In the genomic region with DNA sequence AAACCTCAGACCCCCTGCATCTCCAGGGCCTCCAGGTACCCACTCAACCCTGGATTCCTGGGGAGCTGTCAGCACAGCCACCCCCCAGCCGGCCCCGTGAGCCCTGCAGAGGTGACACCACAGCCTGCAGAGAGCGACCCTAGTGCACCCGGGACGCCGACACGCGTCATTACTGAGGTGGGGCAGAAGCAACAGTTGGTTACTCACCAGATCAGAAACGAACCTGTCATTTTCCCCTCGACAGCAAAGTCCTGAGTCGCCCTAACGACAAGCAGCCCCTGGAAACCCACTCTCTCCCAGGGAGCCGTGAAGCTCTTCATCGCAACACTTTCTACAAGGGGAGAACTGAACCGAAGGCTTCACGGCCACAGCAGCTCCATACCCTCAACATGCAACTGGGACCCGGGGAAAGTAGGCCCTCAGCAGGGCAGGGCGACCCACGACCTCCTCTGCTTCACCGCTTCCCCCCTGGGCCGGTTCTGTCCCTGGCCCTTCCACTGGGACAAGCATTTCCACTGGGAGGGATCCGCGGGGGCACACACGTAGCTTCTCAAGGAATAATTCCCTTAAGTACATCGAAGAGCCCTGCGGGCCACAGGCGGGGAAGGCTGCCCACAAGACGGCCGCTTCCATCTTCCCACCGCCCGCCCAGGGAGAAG, we compare ENCODE assay signal across 8 cellular contexts. TPM values are rescaled to one million over a fixed set of nuclear protein-coding genes. Genes with fewer than 3 reads are reported as not detected.
DNase-seq lines count a peak whose midpoint lies in the region; ATAC-seq, FAIRE-seq and TF ChIP-seq lines count a peak whose summit lies in the region.

No MANE protein-coding gene starts in this region.

- H3K4me1 ChIP-seq in gastroesophageal sphincter, result peaks cover 0 to 64% (median 33%) of the 10 kb centered on the region in 3 donors

- no peaks in the 10 kb centered on the region for H3K27me3 Mint-ChIP-seq in activated T-cell treated with anti-CD3 and anti-CD28 coated beads, Interleukin-2, amount 50 U/mL, for 72 hours (ENCODE audit: low read depth)

- no CpG with 5 or more reads among the region's 31 CpGs for WGBS in gastroesophageal sphincter (ENCODE audit: low coverage in 1 of 2), 2 donors

- no peak for TF ChIP-seq EP300 in gastroesophageal sphincter (IDR thresholded peaks at IDR 0.05)

- peaks cover 0 to 11% (median 0%) of the 10 kb centered on the region in 3 donors for H3K9me3 ChIP-seq in gastroesophageal sphincter

- no peak for TF ChIP-seq CTCF in NB4 (IDR thresholded peaks at IDR 0.05; ENCODE audit: low read depth, low read length)
- TF ChIP-seq CTCF in gastroesophageal sphincter (IDR thresholded peaks at IDR 0.05), result no peak

- peak; percentile 29 for TF ChIP-seq POLR2A in NB4 (IDR thresholded peaks at IDR 0.05; ENCODE audit: extremely low read depth, insufficient read length)
- no peak for TF ChIP-seq POLR2A in gastroesophageal sphincter (IDR thresholded peaks at IDR 0.05)

- peak overlapping the region in 3 of 4 donors; percentile 84 to 95 (median 93) for H3K27ac ChIP-seq in gastroesophageal sphincter
- peak overlapping the region in 20 of 21 experiments; percentile 75 to 98 (median 93) for H3K27ac ChIP-seq in skin epidermis

- peaks cover 16 to 22% of the 10 kb centered on the region in 2 donors for H3K36me3 Mint-ChIP-seq in activated T-cell treated with anti-CD3 and anti-CD28 coated beads, Interleukin-2, amount 50 U/mL, for 72 hours (ENCODE audit: insufficient read depth in 2 of 2)

- peak; percentile 72 to 78 for ATAC-seq in activated T-cell treated with anti-CD3 and anti-CD28 coated beads, Interleukin-2, amount 50 U/mL, for 72 hours (replicated peaks in 1 of 2)
- ATAC-seq in gastroesophageal sphincter (no peak), GM21723 (IDR thresholded peaks at IDR 0.05; ENCODE audit: unreplicated experiment) (no peak)

- H3K36me3 ChIP-seq in gastroesophageal sphincter, result peaks cover 0 to 38% of the 10 kb centered on the region in 2 donors

- no peak for FAIRE-seq in HTR-8/SVneo (lab: Jason Lieb, UNC)

- DNase-seq in AG08396 (ENCODE audit: low spot score) (peak; percentile 57), NB4 (ENCODE audit: low read depth) (peak; percentile 69), GM19238 (ENCODE audit: insufficient read length, low spot score) (no peak), HTR-8/SVneo (ENCODE audit: insufficient read length, low spot score) (no peak)
- DNase-seq in activated T-cell treated with anti-CD3 and anti-CD28 coated beads, Interleukin-2, amount 50 U/mL, for 72 hours, result peak; percentile 74 to 76

- H3K4me3 Mint-ChIP-seq in activated T-cell treated with anti-CD3 and anti-CD28 coated beads, Interleukin-2, amount 50 U/mL, for 72 hours, result peak overlapping the region; percentile 95 to 96

- peaks cover 0 to 1% of the 10 kb centered on the region in 2 donors for H3K9me3 Mint-ChIP-seq in activated T-cell treated with anti-CD3 and anti-CD28 coated beads, Interleukin-2, amount 50 U/mL, for 72 hours

- H3K4me3 ChIP-seq in NB4 (ENCODE audit: low read depth, low read length), result peak overlapping the region; percentile 80
- H3K4me3 ChIP-seq in gastroesophageal sphincter, result peak overlapping the region; percentile 47 to 86
- H3K4me3 ChIP-seq in skin epidermis, result peak overlapping the region; percentile 48 to 86 (median 61)

- H3K4me1 Mint-ChIP-seq in activated T-cell treated with anti-CD3 and anti-CD28 coated beads, Interleukin-2, amount 50 U/mL, for 72 hours (ENCODE audit: low read depth), result peaks cover 53% of the 10 kb centered on the region

- H3K27ac Mint-ChIP-seq in activated T-cell treated with anti-CD3 and anti-CD28 coated beads, Interleukin-2, amount 50 U/mL, for 72 hours, result peak overlapping the region; percentile 93

- H3K27me3 ChIP-seq in gastroesophageal sphincter, result no peaks in the 10 kb centered on the region

RNA-seq across cellular contexts. Expression of gene BRD1, which starts 1.6 kb away (rescaled TPM):
- 10 to 100 TPM; 42.3 to 43.4 TPM for total RNA-seq in activated T-cell treated with anti-CD3 and anti-CD28 coated beads, Interleukin-2, amount 50 U/mL, for 72 hours
- total RNA-seq in gastroesophageal sphincter, result 10 to 100 TPM; 36.0 to 66.0 (median 45.5) TPM

RNA-seq across cellular contexts. Expression of gene ZBED4, which starts 27.6 kb away (rescaled TPM):
- 10 to 100 TPM; 22.3 to 23.6 TPM for total RNA-seq in activated T-cell treated with anti-CD3 and anti-CD28 coated beads, Interleukin-2, amount 50 U/mL, for 72 hours
- 10 to 100 TPM in 1 of 4 donors, 1 to 10 TPM in 3; 6.9 to 12.3 (median 7.1) TPM for total RNA-seq in gastroesophageal sphincter

Comparison
In these comparisons a context has a peak if more than half of its experiments do, and no peak if none do; other contexts are left out.
1. DNase-seq: peak in AG08396 (single experiment), NB4 (single experiment) and activated T-cell treated with anti-CD3 and anti-CD28 coated beads, Interleukin-2, amount 50 U/mL, for 72 hours (2 of 2); none in GM19238 (single experiment) and HTR-8/SVneo (single experiment).
2. ATAC-seq: peak in activated T-cell treated with anti-CD3 and anti-CD28 coated beads, Interleukin-2, amount 50 U/mL, for 72 hours (2 of 2); none in gastroesophageal sphincter (single experiment) and GM21723 (single experiment).
3. Peak in every context shown above with its lines, with median percentiles within 50 percentile points of each other: H3K4me3 ChIP-seq.